In genomic region chr15:45048784-45049631, GRCh38 we compare ENCODE assay signal across 11 cellular contexts. TPM values are rescaled to one million over a fixed set of nuclear protein-coding genes. Genes with fewer than 3 reads are reported as not detected.
A peak's percentile ranks its signal among the peaks of the same experiment; 100 is the strongest.
DNase-seq lines count a peak whose midpoint lies in the region; ATAC-seq, FAIRE-seq and TF ChIP-seq lines count a peak whose summit lies in the region.
"Had no signal": no experiment of that assay in that cellular context is flagged by ENCODE, and none has a peak within 500 bp of the region (broad histone marks: within the 10 kb centered on the region; RNA-seq: fewer than 3 reads in every experiment).

No MANE protein-coding gene starts in this region.

- H3K27ac ChIP-seq in HL-60 (replicated peaks) = peak overlapping the region; percentile 94
- peak overlapping the region; percentile 69 for H3K27ac ChIP-seq in GM12878 (ENCODE audit: control insufficient read depth, insufficient read depth)
- H3K27ac ChIP-seq in naive thymus-derived CD4-positive, alpha-beta T cell (ENCODE audit: low read depth, low read length) = no peak overlapping the region
- H3K27ac ChIP-seq in colonic mucosa = no peak overlapping the region

- TF ChIP-seq POLR2A in GM12878 (IDR thresholded peaks at IDR 0.05; ENCODE audit: low read depth, low read length) = 0 out of 2 replicates have a peak, but pooled peaks have one; percentile 18

- intact Hi-C loops in GM12878 (cut with micrococcal nuclease; ENCODE audit: unreplicated experiment) (no loop called here), colonic mucosa (cut with DNase I) (no loop called here)
- intact Hi-C loops in naive thymus-derived CD4-positive, alpha-beta T cell (cut with micrococcal nuclease) = no loop called here

- 0 out of 2 replicates have a peak overlapping the region, but pooled peaks have one; percentile 2 for H3K4me3 ChIP-seq in HL-60 (replicated peaks; ENCODE audit: insufficient read depth, low read length)
- peak overlapping the region; percentile 13; the same call in 1 of the 2 replicates for H3K4me3 ChIP-seq in GM12878
- no peak overlapping the region for H3K4me3 ChIP-seq in naive thymus-derived CD4-positive, alpha-beta T cell (ENCODE audit: low read length)
- H3K4me3 ChIP-seq in colonic mucosa = no peak overlapping the region

- H4K20me1 ChIP-seq in GM12878 (ENCODE audit: control insufficient read depth, insufficient read depth) = no peaks in the 10 kb centered on the region

- RAD21 ChIA-PET in GM12878 (lab: Charles Lee; ENCODE audit: unreplicated experiment) = interaction anchor here (0.8 to 1.2 kb wide), 3 partner anchors 11 to 77 kb away, joined by 3 read pairs; no protein-coding TSS in a partner anchor

- SMC1A ChIA-PET in GM12878 (lab: Charles Lee; ENCODE audit: uncharacterized antibody, unreplicated experiment) = interaction anchor here (0.9 kb wide), 1 partner anchor 80 kb away, joined by 4 read pairs; no protein-coding TSS in a partner anchor

- BruUV-seq in GM12878 (replicated peaks; lab: Mats Ljungman, UMichigan) = no TSS peak

- 52% methylated on average over 7 of the region's 7 CpGs for WGBS in GM12878 (ENCODE audit: insufficient coverage, insufficient replicate concordance, low lambda C conversion rate, missing lambda C conversion rate)

- peak; percentile 57 for DNase-seq in GM13976 (ENCODE audit: low spot score)
- peak; percentile 69 to 96 for DNase-seq in HL-60 (ENCODE audit: low read depth in 1 of 2, low spot score in 1 of 2)
- no peak for DNase-seq in GM12878 (ENCODE audit: low read depth, low spot score)
- DNase-seq in naive thymus-derived CD4-positive, alpha-beta T cell = no peak
- DNase-seq in activated CD8-positive, alpha-beta memory T cell treated with anti-CD3 and anti-CD28 coated beads, Interleukin-2, amount 50 U/mL, for 4 hours = no peak
- DNase-seq in colonic mucosa = no peak
- DNase-seq: nephron progenitor cell had no signal

- H3K9me3 ChIP-seq in GM12878 (replicated peaks; ENCODE audit: control insufficient read depth, insufficient read depth, low read length) = peaks cover 2% of the 10 kb centered on the region; the same call in 2 of the 3 replicates
- peaks cover 0 to 3% (median 0%) of the 10 kb centered on the region in 3 experiments for H3K9me3 ChIP-seq in naive thymus-derived CD4-positive, alpha-beta T cell (ENCODE audit: control insufficient read depth in 2 of 3, low read length in 3 of 3)
- no peaks in the 10 kb centered on the region for H3K9me3 ChIP-seq in colonic mucosa

- H3K9ac ChIP-seq in GM12878 (ENCODE audit: control insufficient read depth, insufficient read depth, low read length) (peak overlapping the region; percentile 56; the same call in 1 of the 2 replicates), colonic mucosa (ENCODE audit: low read depth in 2 of 2, low read length in 2 of 2) (no peak overlapping the region)

- peaks cover 0 to 60% (median 50%) of the 10 kb centered on the region in 5 donors for H3K36me3 Mint-ChIP-seq in naive thymus-derived CD4-positive, alpha-beta T cell
- H3K36me3 Mint-ChIP-seq in activated T-helper 17 cell treated with anti-CD3 and anti-CD28 coated beads, Interleukin-2, amount 50 U/mL, for 72 hours (ENCODE audit: low read depth) = peaks cover 65% of the 10 kb centered on the region

- no peaks in the 10 kb centered on the region for H3K27me3 Mint-ChIP-seq in naive thymus-derived CD4-positive, alpha-beta T cell
- H3K27me3 Mint-ChIP-seq in activated T-helper 17 cell treated with anti-CD3 and anti-CD28 coated beads, Interleukin-2, amount 50 U/mL, for 72 hours = no peaks in the 10 kb centered on the region

- H3K4me1 ChIP-seq in GM12878 (ENCODE audit: control insufficient read depth, insufficient read depth, low read length) (peaks cover 10% of the 10 kb centered on the region), colonic mucosa (no peaks in the 10 kb centered on the region)
- no peaks in the 10 kb centered on the region for H3K4me1 ChIP-seq in naive thymus-derived CD4-positive, alpha-beta T cell (ENCODE audit: control insufficient read depth in 2 of 2, insufficient read depth in 2 of 2, low read length in 2 of 2)

- TF ChIP-seq CTCF in GM13976 (IDR thresholded peaks at IDR 0.05; ENCODE audit: borderline replicate concordance, control extremely low read depth, extremely low read depth, insufficient read depth, missing control alignments) (no peak), HL-60 (IDR thresholded peaks at IDR 0.05; ENCODE audit: insufficient read depth, low read length) (no peak), GM12878 (IDR thresholded peaks at IDR 0.05 in 2 of 3, conservative IDR thresholded peaks at IDR 0.05 in 1 of 3; ENCODE audit: control insufficient read depth in 2 of 3, extremely low read depth in 1 of 3, insufficient read depth in 1 of 3, low read depth in 3 of 3, low read length in 3 of 3) (no peak), colonic mucosa (IDR thresholded peaks at IDR 0.05) (no peak)

- no peak for FAIRE-seq in GM12878 (lab: Jason Lieb, UNC)

- TF ChIP-seq EP300 in GM12878 (IDR thresholded peaks at IDR 0.05; ENCODE audit: borderline replicate concordance in 1 of 2, control insufficient read depth in 1 of 2, low read depth in 2 of 2, low read length in 2 of 2) = no peak

- in situ Hi-C loops in GM13976 (cut with MboI; ENCODE audit: low sequenced_read_pairs, unreplicated experiment) = no loop called here
- in situ Hi-C loops in GM12878 (cut with MboI) = no loop called here

- H3K27me3 ChIP-seq in HL-60 (ENCODE audit: insufficient read depth, poor library complexity, severe bottlenecking) = no peaks in the 10 kb centered on the region
- H3K27me3 ChIP-seq in GM12878 (replicated peaks in 1 of 2; ENCODE audit: control insufficient read depth in 2 of 2, insufficient read depth in 2 of 2, low read length in 1 of 2) = no peaks in the 10 kb centered on the region
- H3K27me3 ChIP-seq in naive thymus-derived CD4-positive, alpha-beta T cell (ENCODE audit: control insufficient read depth in 2 of 2, insufficient read depth in 2 of 2, low read length in 2 of 2) = no peaks in the 10 kb centered on the region
- H3K27me3 ChIP-seq in colonic mucosa = no peaks in the 10 kb centered on the region

- no peak overlapping the region for H3K27ac Mint-ChIP-seq in naive thymus-derived CD4-positive, alpha-beta T cell
- no peak overlapping the region for H3K27ac Mint-ChIP-seq in activated T-helper 17 cell treated with anti-CD3 and anti-CD28 coated beads, Interleukin-2, amount 50 U/mL, for 72 hours
- H3K27ac Mint-ChIP-seq: activated naive CD4-positive, alpha-beta T cell treated with anti-CD3 and anti-CD28 coated beads, Interleukin-2, amount 50 U/mL, for 72 hours; nephron progenitor cell; T-helper 2 cell treated with Interferon-gamma antibody and Interleukin-4, amounts not matched to agents 5 μg/mL and 100 μg/mL, for 36 hours had no signal

- POLR2A ChIA-PET in GM12878 (lab: Charles Lee) = interaction anchor here (0.5 kb wide), 1 partner anchor 169 kb away, joined by 3 read pairs; no protein-coding TSS in a partner anchor
- POLR2A ChIA-PET in naive thymus-derived CD4-positive, alpha-beta T cell (lab: Charles Lee) = no interaction called here

- CTCF ChIA-PET in GM12878 (lab: Yijun Ruan, JAX) = interaction anchor here (0.9 to 1.8 kb wide), 3 partner anchors 12 to 73 kb away, joined by 3 to 6 read pairs (median 6); no protein-coding TSS in a partner anchor
- CTCF ChIA-PET in naive thymus-derived CD4-positive, alpha-beta T cell (lab: Charles Lee) = no interaction called here

- peak overlapping the region; percentile 47 for H2AFZ ChIP-seq in GM12878 (ENCODE audit: control insufficient read depth, low read depth, low read length)

- peak overlapping the region; percentile 60 for H3K4me2 ChIP-seq in GM12878 (ENCODE audit: control insufficient read depth, insufficient read depth)

- peaks cover 0 to 44% (median 7%) of the 10 kb centered on the region in 11 donors for H3K9me3 Mint-ChIP-seq in naive thymus-derived CD4-positive, alpha-beta T cell
- H3K9me3 Mint-ChIP-seq in activated T-helper 17 cell treated with anti-CD3 and anti-CD28 coated beads, Interleukin-2, amount 50 U/mL, for 72 hours = no peaks in the 10 kb centered on the region

- H3K36me3 ChIP-seq in GM12878 (ENCODE audit: control insufficient read depth in 2 of 2, insufficient read depth in 2 of 2, low read length in 1 of 2) = no peaks in the 10 kb centered on the region
- peaks cover 0 to 3% (median 0%) of the 10 kb centered on the region in 3 experiments for H3K36me3 ChIP-seq in naive thymus-derived CD4-positive, alpha-beta T cell (ENCODE audit: control insufficient read depth in 2 of 3, insufficient read depth in 3 of 3, low read length in 3 of 3)
- H3K36me3 ChIP-seq in colonic mucosa = no peaks in the 10 kb centered on the region

- H3K4me3 Mint-ChIP-seq in naive thymus-derived CD4-positive, alpha-beta T cell = no peak overlapping the region
- no peak overlapping the region for H3K4me3 Mint-ChIP-seq in activated T-helper 17 cell treated with anti-CD3 and anti-CD28 coated beads, Interleukin-2, amount 50 U/mL, for 72 hours
- H3K4me3 Mint-ChIP-seq: nephron progenitor cell; T-helper 2 cell treated with Interferon-gamma antibody and Interleukin-4, amounts not matched to agents 5 μg/mL and 100 μg/mL, for 36 hours had no signal

- peaks cover 0 to 4% (median 0%) of the 10 kb centered on the region in 7 donors for H3K4me1 Mint-ChIP-seq in naive thymus-derived CD4-positive, alpha-beta T cell
- H3K4me1 Mint-ChIP-seq in activated T-helper 17 cell treated with anti-CD3 and anti-CD28 coated beads, Interleukin-2, amount 50 U/mL, for 72 hours = no peaks in the 10 kb centered on the region
- H3K4me1 Mint-ChIP-seq: nephron progenitor cell had no signal

- no peak for TF ChIP-seq RAD21 in GM12878 (IDR thresholded peaks at IDR 0.05; ENCODE audit: insufficient read depth, low read depth, low read length)

- no peaks in the 10 kb centered on the region; the same call in 1 of the 2 replicates for H3K79me2 ChIP-seq in GM12878 (ENCODE audit: control insufficient read depth, insufficient read depth, low read length)

- ATAC-seq in GM12878 = peak; percentile 88
- ATAC-seq in naive thymus-derived CD4-positive, alpha-beta T cell = peak; percentile 89
- ATAC-seq in activated T-helper 17 cell treated with anti-CD3 and anti-CD28 coated beads, Interleukin-2, amount 50 U/mL, for 72 hours (replicated peaks) = no peak
- no peak for ATAC-seq in GM19452 (IDR thresholded peaks at IDR 0.05; ENCODE audit: unreplicated experiment)
- ATAC-seq: activated naive CD4-positive, alpha-beta T cell treated with anti-CD3 and anti-CD28 coated beads, Interleukin-2, amount 50 U/mL, for 72 hours had no signal

RNA-seq across cellular contexts. Expression of gene SORD, which starts 26.0 kb away (rescaled TPM):
- 44.2 and 61.1 TPM in 2 replicates for total RNA-seq in GM12878 (2013; cell fraction: nucleolus; rRNA removed)
- total RNA-seq in GM12878 (2014; rRNA removed) = 33.5 and 35.3 TPM in 2 replicates
- total RNA-seq in GM12878 (2014; rRNA removed; fragmentation: Illumina TruSeq; extraction: Trizol) = 24.5 and 29.2 TPM in 2 replicates
- 39.4 and 40.8 TPM in 2 replicates for total RNA-seq in GM12878 (2021)
- polyA plus RNA-seq in GM12878 (2011; ENCODE audit: low read depth) = 7.0 TPM
- polyA plus RNA-seq in GM12878 (2011; rRNA removed) = 49.9 and 51.7 TPM in 2 replicates
- polyA plus RNA-seq in GM12878 (2011; cell fraction: cytosol; rRNA removed) = 47.3 and 64.5 TPM in 2 replicates
- 162 and 270 TPM in 2 replicates for polyA plus RNA-seq in GM12878 (2011; cell fraction: nucleus; rRNA removed)
- 11.6 and 19.4 TPM in 2 replicates for polyA plus RNA-seq in GM12878 (2012)
- polyA plus RNA-seq in GM12878 (2014; fragmentation: Illumina TruSeq; extraction: Trizol) = 29.4 and 39.4 TPM in 2 replicates
- polyA plus RNA-seq in GM12878 (2014; fragmentation: Nextera tagmentation; extraction: Ambion mirVana) = 10 to 100 TPM in 1 of 2 experiments, 1 to 10 TPM in 1; 7.5 to 18.5 TPM
- 45.1 and 46.0 TPM in 2 replicates for polyA plus RNA-seq in GM12878 (2014; rRNA removed)
- polyA plus RNA-seq in GM12878 (2016; fragmentation: Nextera tagmentation; extraction: Ambion mirVana) = 10 to 100 TPM; 50.7 to 51.6 TPM
- polyA minus RNA-seq in GM12878 (2011; rRNA and poly(A)+ RNA removed) = 39.3 and 42.1 TPM in 2 replicates
- 16.1 and 17.4 TPM in 2 replicates for polyA minus RNA-seq in GM12878 (2011; cell fraction: cytosol; rRNA and poly(A)+ RNA removed)
- 15.7 and 31.7 TPM in 2 replicates for polyA minus RNA-seq in GM12878 (2011; cell fraction: nucleus; rRNA and poly(A)+ RNA removed)
- total RNA-seq in naive thymus-derived CD4-positive, alpha-beta T cell = 1 to 10 TPM; 2.7 to 7.8 (median 6.4) TPM
- 1 to 10 TPM; 6.5 to 7.1 TPM for polyA plus RNA-seq in naive thymus-derived CD4-positive, alpha-beta T cell
- 10 to 100 TPM; 15.2 to 15.6 TPM for total RNA-seq in activated T-helper 17 cell treated with anti-CD3 and anti-CD28 coated beads, Interleukin-2, amount 50 U/mL, for 72 hours
- 10 to 100 TPM; 15.1 to 44.2 TPM for total RNA-seq in colonic mucosa

Comparison
In these comparisons a context has a peak if more than half of its experiments do, and no peak if none do; other contexts are left out.
1. DNase-seq: peak in GM13976 (single experiment) and HL-60 (2 of 2); none in GM12878 (single experiment), naive thymus-derived CD4-positive, alpha-beta T cell (0 of 9), activated CD8-positive, alpha-beta memory T cell treated with anti-CD3 and anti-CD28 coated beads, Interleukin-2, amount 50 U/mL, for 4 hours (single experiment) and colonic mucosa (single experiment).
2. H3K27ac ChIP-seq: peak in HL-60 (single experiment) and GM12878 (single experiment); none in naive thymus-derived CD4-positive, alpha-beta T cell (single experiment) and colonic mucosa (single experiment).
3. H3K4me3 ChIP-seq: peak in HL-60 (single experiment) and GM12878 (single experiment); none in naive thymus-derived CD4-positive, alpha-beta T cell (single experiment) and colonic mucosa (single experiment).
4. ATAC-seq: peak in GM12878 (single experiment) and naive thymus-derived CD4-positive, alpha-beta T cell (single experiment); none in activated T-helper 17 cell treated with anti-CD3 and anti-CD28 coated beads, Interleukin-2, amount 50 U/mL, for 72 hours (single experiment) and GM19452 (single experiment).